ENCODE assay signal across 2 cellular contexts in the genomic region with DNA sequence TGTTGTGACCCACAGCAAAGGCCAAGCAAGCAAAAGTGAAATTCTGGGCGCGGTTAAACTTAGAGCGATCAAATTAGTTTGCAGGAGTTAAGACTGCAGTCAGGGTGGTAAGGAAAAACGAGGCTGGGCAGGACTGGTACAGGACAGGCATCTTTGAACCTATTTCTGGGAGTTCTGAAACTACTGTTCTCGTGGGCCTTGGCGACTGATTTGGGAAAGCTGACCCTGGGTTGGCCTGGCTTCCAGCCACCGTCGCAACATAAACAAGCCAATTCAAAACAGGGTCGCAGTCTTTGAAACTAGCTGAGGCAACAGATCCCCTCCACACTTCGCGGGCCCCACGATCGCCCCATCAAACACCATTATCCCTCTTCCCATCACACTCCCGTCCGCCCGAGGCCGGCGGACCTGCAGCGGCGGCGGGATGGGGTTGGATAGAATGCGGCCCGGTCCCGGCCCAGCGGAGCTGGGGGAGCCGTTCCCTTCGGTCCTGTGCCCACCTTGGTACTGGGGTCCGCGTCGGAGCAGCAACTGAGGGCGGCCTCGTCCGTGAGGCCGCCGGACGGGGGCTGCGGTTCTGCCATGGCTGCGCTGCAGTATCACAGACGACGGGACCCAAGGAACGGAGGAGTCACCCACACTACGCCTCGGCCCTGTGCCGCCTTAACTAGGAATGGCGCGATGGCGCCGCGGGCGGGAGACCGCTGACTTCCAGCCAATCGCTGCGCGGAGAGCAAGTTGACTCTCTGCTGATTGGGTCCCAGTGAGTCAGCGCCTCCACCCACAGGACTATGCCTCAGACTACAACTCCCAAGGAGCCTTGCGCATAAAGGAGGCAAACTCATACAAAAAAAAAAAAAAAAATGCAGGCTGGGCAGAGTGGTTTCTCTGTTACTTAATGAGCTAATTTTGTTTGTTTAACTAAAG.
TF ChIP-seq lines count a peak whose summit lies in the region.

TSS of gene GLO1 (minus strand) at position 675 of the 927 bp plus-strand sequence. CDS start at position 584, 91 bp downstream.

TF ChIP-seq in HCT116, 20 proteins besides CTCF, POLR2A, EP300 and RAD21 (continued from another document):
- TF ChIP-seq REST (IDR thresholded peaks at IDR 0.05; ENCODE audit: low read depth) (no peak), POLR2AphosphoS5 (IDR thresholded peaks at IDR 0.05; ENCODE audit: low read depth, low read length) (peak; percentile 94), MAX (IDR thresholded peaks at IDR 0.05) (peak; percentile 87), ELF1 (IDR thresholded peaks at IDR 0.05; ENCODE audit: borderline replicate concordance, low read depth) (no peak), ZNF274 (IDR thresholded peaks at IDR 0.05; ENCODE audit: low read depth, low read length) (no peak), YY1 (IDR thresholded peaks at IDR 0.05; ENCODE audit: extremely low read depth, insufficient replicate concordance, low read depth, low read length) (peak; percentile 83), ATF3 (IDR thresholded peaks at IDR 0.05) (no peak), EZH2 (IDR thresholded peaks at IDR 0.05) (no peak), CEBPB (IDR thresholded peaks at IDR 0.05; ENCODE audit: low read depth) (no peak), SRF (IDR thresholded peaks at IDR 0.05; ENCODE audit: low read depth) (no peak), JUND (IDR thresholded peaks at IDR 0.05) (no peak)
TF ChIP-seq in HCT116: peak in this region for 5.

TF ChIP-seq in neural cell, 6 proteins besides CTCF, POLR2A, EP300 and RAD21 (continued from another document):
- peak; percentile 62 for TF ChIP-seq REST (IDR thresholded peaks at IDR 0.05; ENCODE audit: borderline replicate concordance)
- TF ChIP-seq MXI1 (conservative IDR thresholded peaks at IDR 0.05; ENCODE audit: poor library complexity, severe bottlenecking) = peak; percentile 66
- TF ChIP-seq TAF1 (IDR thresholded peaks at IDR 0.05; ENCODE audit: low read depth) = no peak
TF ChIP-seq in neural cell: peak in this region for 4.
